ENCODE assay signal across 8 cellular contexts in the genomic region with DNA sequence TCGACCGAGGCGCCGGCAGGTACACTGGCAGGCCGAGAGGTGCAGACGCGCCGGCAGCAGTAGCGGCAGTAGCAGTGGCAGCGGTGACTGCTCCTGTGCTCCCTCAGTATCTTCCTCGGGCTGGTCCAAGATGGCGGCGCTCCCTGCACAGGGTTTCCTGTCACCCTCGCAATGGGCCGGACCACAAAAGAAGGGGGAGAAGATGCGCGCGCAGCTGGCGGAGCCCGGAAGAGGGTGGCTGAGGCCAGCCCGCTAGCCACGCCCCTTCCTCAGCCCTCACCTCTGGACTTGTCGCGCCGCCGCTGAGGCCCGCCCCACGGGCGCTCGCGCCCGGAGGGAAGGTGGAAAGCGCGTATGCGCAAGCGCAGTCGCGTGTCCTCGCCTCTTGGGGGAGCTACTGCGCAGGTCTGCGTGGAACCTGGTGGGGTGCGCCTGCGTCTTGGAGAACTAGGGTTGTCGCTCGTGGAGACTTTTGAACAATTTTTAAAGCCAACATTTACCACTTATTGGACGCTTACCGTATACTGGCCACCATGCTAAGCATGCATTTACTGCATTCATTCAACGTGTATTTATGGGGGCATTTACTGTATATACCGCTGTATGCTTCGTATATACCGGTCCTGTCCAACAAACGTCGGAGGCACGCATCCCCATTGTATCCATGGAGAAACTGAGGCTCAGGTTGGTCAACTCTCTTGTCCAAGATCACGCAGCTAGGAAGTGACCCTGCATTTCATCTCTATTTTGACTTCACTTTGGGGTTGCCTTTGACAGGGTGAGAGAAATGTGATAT. TPM values are rescaled to one million over a fixed set of nuclear protein-coding genes. Genes with fewer than 3 reads are reported as not detected.
DNase-seq lines count a peak whose midpoint lies in the region; ATAC-seq, FAIRE-seq and TF ChIP-seq lines count a peak whose summit lies in the region.

A gene (minus strand): TSS at position 132 of the 796 bp plus-strand sequence. CDS start 8,457 bp downstream, outside the sequence.

- H3K36me3 ChIP-seq in OCI-LY1 (ENCODE audit: insufficient read depth, low read length): no peaks in the 10 kb centered on the region

- H3K4me2 ChIP-seq in OCI-LY1 (ENCODE audit: low read length): peak within 1 kb of the TSS; percentile 99

- TF ChIP-seq CTCF in OCI-LY1 (IDR thresholded peaks at IDR 0.05; ENCODE audit: low read length) (peak; percentile 62), mesothelial cell of epicardium (IDR thresholded peaks at IDR 0.05; ENCODE audit: unreplicated experiment) (peak; percentile 50)

- H3K27ac ChIP-seq in OCI-LY1 (ENCODE audit: low read depth, low read length, poor library complexity, severe bottlenecking): peak within 1 kb of the TSS; percentile 71

- FAIRE-seq in endometrium (lab: Jason Lieb, UNC): peak; percentile 96

- H3K9ac ChIP-seq in OCI-LY1 (ENCODE audit: low read length): peak within 1 kb of the TSS; percentile 97

- H3K4me1 Mint-ChIP-seq in mesothelial cell of epicardium: peaks cover 43% of the 10 kb centered on the region

- peaks cover 1% of the 10 kb centered on the region for H3K27me3 Mint-ChIP-seq in mesothelial cell of epicardium (ENCODE audit: low read depth)

- 0 out of 2 replicates have a peak, but pooled peaks cover under 1% of the 10 kb centered on the region for H3F3A ChIP-seq in OCI-LY1 (ENCODE audit: insufficient read depth, low read length)

- peak; percentile 84 for ATAC-seq in GM21515 (IDR thresholded peaks at IDR 0.05; ENCODE audit: unreplicated experiment)

- H2AFZ ChIP-seq in OCI-LY1 (ENCODE audit: low read length): peak within 1 kb of the TSS; percentile 24; the same call in 1 of the 2 replicates

- peaks cover 42% of the 10 kb centered on the region for H3K79me2 ChIP-seq in OCI-LY1 (ENCODE audit: insufficient read depth, low read length)

- peak within 1 kb of the TSS; percentile 91 for H3K4me3 Mint-ChIP-seq in mesothelial cell of epicardium

- H4K20me1 ChIP-seq in OCI-LY1 (ENCODE audit: insufficient read depth, low read length): peaks cover 3% of the 10 kb centered on the region; the same call in 1 of the 2 replicates

- no peaks in the 10 kb centered on the region for H3K9me3 ChIP-seq in OCI-LY1 (ENCODE audit: low read length)

- peak within 1 kb of the TSS; percentile 95 for H3K27ac Mint-ChIP-seq in mesothelial cell of epicardium

- H3K9me2 ChIP-seq in OCI-LY1 (ENCODE audit: low read depth, low read length): no peaks in the 10 kb centered on the region

- peak within 1 kb of the TSS; percentile 98 for H3K4me3 ChIP-seq in OCI-LY1 (ENCODE audit: low read depth, low read length, poor library complexity, severe bottlenecking)

- no peaks in the 10 kb centered on the region for H3K36me3 Mint-ChIP-seq in mesothelial cell of epicardium

- H3K9me3 Mint-ChIP-seq in mesothelial cell of epicardium: no peaks in the 10 kb centered on the region

- peaks cover 57% of the 10 kb centered on the region for H3K4me1 ChIP-seq in OCI-LY1 (ENCODE audit: insufficient read depth, low read length, severe bottlenecking)

- H3K27me3 ChIP-seq in OCI-LY1 (ENCODE audit: insufficient read depth, low read length): no peaks in the 10 kb centered on the region

- DNase-seq in DMS 273 treated with DMSO at 0.1 percent for 48 hours (lab: John Stamatoyannopoulos, UW) (peak; percentile 95), HuH-7 (ENCODE audit: low spot score) (peak; percentile 99), mesothelial cell of epicardium (ENCODE audit: low spot score in 2 of 2, unreplicated experiment in 2 of 2) (peak; percentile 99 to 100)
- DNase-seq in activated CD8-positive, alpha-beta memory T cell treated with anti-CD3 and anti-CD28 coated beads, Interleukin-2, amount 50 U/mL, for 4 hours: peak; percentile 100
- peak; percentile 100 for DNase-seq in stimulated activated CD8-positive, alpha-beta memory T cell treated with anti-CD3 and anti-CD28 coated beads, Interleukin-15, amount 100 ng/mL, for 48 hours (ENCODE audit: low read depth in 2 of 2)

RNA-seq across cellular contexts. Expression of the gene that starts here (rescaled TPM):
- 54.9 to 61.5 TPM (median 58.3 TPM) in 3 replicates for total RNA-seq in mesothelial cell of epicardium

Comparison
In these comparisons a context has a peak if more than half of its experiments do, and no peak if none do; other contexts are left out.
1. Peak in every context shown above with its lines: DNase-seq, ATAC-seq, H3K4me3 ChIP-seq and H3K27ac ChIP-seq.